1 cellular context compared by ENCODE assay signal in the genomic region with DNA sequence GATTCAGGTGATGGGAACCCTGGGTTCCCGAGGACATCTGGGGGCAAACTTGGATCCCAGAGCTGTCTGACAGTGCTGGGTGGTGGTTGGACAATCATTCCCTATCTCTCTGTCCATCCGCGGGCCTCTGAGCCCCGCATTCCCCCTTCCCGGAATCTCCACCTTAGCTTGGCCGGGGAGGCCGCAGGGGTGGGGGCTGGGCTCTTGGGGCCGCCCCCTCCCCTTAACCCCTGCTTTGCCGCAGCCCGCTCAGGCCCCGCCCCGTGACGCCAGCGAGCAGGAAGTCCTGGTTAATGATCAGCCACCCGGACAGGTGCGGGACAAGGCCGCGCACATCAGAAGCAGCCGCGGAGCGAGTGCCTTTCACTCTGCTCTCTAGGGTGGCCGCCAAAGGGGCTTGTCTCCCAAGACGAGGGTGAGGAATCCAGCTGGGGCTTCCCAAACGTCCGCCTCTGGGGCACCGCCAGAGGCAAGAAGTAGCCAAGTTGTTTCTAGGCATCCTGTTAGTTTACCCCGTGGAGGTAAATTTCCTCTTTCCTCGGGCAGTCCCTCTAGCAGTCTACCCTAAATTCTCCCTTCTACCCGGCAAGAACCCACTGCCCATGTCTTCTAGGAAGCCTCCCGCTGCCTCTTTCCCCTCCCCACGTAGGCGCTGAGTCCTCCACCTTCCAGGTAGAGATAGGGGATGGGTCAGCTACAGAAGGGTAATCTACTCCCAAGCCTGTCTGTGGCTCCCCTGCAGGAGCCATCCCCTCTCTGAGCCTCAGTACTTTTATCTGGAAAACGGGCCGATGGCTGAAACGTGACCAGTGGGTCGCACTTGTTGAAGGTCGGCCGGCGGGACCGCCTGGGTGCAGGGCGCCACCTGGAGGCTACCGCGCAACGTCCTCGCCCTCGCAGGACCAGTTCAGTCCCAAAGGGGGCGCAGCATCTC.
TF ChIP-seq lines count a peak whose summit lies in the region.

No MANE protein-coding gene starts in this region.

TF ChIP-seq in HEK293, 187 proteins besides CTCF, POLR2A, EP300 and RAD21 (continued from another document and continues in another):
- TF ChIP-seq, protein P1, sequence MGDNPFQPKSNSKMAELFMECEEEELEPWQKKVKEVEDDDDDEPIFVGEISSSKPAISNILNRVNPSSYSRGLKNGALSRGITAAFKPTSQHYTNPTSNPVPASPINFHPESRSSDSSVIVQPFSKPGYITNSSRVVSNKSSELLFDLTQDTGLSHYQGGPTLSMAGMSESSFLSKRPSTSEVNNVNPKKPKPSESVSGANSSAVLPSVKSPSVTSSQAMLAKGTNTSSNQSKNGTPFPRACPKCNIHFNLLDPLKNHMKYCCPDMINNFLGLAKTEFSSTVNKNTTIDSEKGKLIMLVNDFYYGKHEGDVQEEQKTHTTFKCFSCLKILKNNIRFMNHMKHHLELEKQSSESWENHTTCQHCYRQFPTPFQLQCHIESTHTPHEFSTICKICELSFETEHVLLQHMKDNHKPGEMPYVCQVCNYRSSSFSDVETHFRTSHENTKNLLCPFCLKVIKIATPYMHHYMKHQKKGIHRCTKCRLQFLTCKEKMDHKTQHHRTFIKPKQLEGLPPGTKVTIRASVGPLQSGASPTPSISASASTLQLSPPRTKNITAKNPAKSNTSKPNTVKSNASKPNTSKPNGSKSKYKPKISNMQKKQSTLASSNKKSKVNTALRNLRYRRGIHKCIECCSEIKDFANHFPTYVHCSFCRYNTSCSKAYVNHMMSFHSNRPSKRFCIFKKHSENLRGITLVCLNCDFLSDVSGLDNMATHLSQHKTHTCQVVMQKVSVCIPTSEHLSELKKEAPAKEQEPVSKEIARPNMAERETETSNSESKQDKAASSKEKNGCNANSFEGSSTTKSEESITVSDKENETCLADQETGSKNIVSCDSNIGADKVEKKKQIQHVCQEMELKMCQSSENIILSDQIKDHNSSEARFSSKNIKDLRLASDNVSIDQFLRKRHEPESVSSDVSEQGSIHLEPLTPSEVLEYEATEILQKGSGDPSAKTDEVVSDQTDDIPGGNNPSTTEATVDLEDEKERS (tag by site-specific recombination; IDR thresholded peaks at IDR 0.05) = 0 out of 2 replicates have a peak, but pooled peaks have one; percentile 71
- TF ChIP-seq, protein P2, sequence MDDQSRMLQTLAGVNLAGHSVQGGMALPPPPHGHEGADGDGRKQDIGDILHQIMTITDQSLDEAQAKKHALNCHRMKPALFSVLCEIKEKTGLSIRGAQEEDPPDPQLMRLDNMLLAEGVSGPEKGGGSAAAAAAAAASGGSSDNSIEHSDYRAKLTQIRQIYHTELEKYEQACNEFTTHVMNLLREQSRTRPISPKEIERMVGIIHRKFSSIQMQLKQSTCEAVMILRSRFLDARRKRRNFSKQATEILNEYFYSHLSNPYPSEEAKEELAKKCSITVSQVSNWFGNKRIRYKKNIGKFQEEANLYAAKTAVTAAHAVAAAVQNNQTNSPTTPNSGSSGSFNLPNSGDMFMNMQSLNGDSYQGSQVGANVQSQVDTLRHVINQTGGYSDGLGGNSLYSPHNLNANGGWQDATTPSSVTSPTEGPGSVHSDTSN (CRISPR knock-in tag; IDR thresholded peaks at IDR 0.05) = no peak
- TF ChIP-seq MZF1 (tag by site-specific recombination; IDR thresholded peaks at IDR 0.05; ENCODE audit: borderline replicate concordance) (no peak), RBAK (tag by site-specific recombination; IDR thresholded peaks at IDR 0.05) (no peak), ZNF335 (tag by site-specific recombination; conservative IDR thresholded peaks at IDR 0.05) (no peak), ZNF350 (tag by site-specific recombination; IDR thresholded peaks at IDR 0.05) (no peak), BCL11A (tag by site-specific recombination; IDR thresholded peaks at IDR 0.05; ENCODE audit: low read depth) (0 out of 2 replicates have a peak, but pooled peaks have one; percentile 31), ZFP3 (tag by site-specific recombination; IDR thresholded peaks at IDR 0.05; ENCODE audit: low read depth) (no peak), ZNF157 (tag by site-specific recombination; IDR thresholded peaks at IDR 0.05) (no peak), ZNF311 (tag by site-specific recombination; IDR thresholded peaks at IDR 0.05; ENCODE audit: borderline replicate concordance) (no peak), IKZF3 (tag by site-specific recombination; IDR thresholded peaks at IDR 0.05) (no peak), ZNF621 (tag by site-specific recombination; IDR thresholded peaks at IDR 0.05) (no peak), KLF1 (tag by site-specific recombination; IDR thresholded peaks at IDR 0.05) (0 out of 2 replicates have a peak, but pooled peaks have one; percentile 8), ZNF555 (tag by site-specific recombination; conservative IDR thresholded peaks at IDR 0.05) (no peak), ZBTB17 (tag by site-specific recombination; IDR thresholded peaks at IDR 0.05) (no peak), ZNF626 (tag by site-specific recombination; IDR thresholded peaks at IDR 0.05) (no peak), ZNF426 (tag by site-specific recombination; IDR thresholded peaks at IDR 0.05) (no peak), ZNF214 (tag by site-specific recombination; IDR thresholded peaks at IDR 0.05; ENCODE audit: borderline replicate concordance) (no peak), ZSCAN23 (tag by site-specific recombination; IDR thresholded peaks at IDR 0.05) (no peak), ZBTB20 (tag by site-specific recombination; IDR thresholded peaks at IDR 0.05) (no peak), SCRT1 (tag by site-specific recombination; IDR thresholded peaks at IDR 0.05; ENCODE audit: borderline replicate concordance) (peak; percentile 99), SP2 (tag by site-specific recombination; IDR thresholded peaks at IDR 0.05) (no peak), ZNF202 (tag by site-specific recombination; IDR thresholded peaks at IDR 0.05; ENCODE audit: borderline replicate concordance) (no peak), ZNF266 (tag by site-specific recombination; IDR thresholded peaks at IDR 0.05; ENCODE audit: low read depth) (no peak)
- TF ChIP-seq, protein P3, sequence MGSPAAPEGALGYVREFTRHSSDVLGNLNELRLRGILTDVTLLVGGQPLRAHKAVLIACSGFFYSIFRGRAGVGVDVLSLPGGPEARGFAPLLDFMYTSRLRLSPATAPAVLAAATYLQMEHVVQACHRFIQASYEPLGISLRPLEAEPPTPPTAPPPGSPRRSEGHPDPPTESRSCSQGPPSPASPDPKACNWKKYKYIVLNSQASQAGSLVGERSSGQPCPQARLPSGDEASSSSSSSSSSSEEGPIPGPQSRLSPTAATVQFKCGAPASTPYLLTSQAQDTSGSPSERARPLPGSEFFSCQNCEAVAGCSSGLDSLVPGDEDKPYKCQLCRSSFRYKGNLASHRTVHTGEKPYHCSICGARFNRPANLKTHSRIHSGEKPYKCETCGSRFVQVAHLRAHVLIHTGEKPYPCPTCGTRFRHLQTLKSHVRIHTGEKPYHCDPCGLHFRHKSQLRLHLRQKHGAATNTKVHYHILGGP (tag by site-specific recombination; IDR thresholded peaks at IDR 0.05) = no peak
- TF ChIP-seq, protein P4, sequence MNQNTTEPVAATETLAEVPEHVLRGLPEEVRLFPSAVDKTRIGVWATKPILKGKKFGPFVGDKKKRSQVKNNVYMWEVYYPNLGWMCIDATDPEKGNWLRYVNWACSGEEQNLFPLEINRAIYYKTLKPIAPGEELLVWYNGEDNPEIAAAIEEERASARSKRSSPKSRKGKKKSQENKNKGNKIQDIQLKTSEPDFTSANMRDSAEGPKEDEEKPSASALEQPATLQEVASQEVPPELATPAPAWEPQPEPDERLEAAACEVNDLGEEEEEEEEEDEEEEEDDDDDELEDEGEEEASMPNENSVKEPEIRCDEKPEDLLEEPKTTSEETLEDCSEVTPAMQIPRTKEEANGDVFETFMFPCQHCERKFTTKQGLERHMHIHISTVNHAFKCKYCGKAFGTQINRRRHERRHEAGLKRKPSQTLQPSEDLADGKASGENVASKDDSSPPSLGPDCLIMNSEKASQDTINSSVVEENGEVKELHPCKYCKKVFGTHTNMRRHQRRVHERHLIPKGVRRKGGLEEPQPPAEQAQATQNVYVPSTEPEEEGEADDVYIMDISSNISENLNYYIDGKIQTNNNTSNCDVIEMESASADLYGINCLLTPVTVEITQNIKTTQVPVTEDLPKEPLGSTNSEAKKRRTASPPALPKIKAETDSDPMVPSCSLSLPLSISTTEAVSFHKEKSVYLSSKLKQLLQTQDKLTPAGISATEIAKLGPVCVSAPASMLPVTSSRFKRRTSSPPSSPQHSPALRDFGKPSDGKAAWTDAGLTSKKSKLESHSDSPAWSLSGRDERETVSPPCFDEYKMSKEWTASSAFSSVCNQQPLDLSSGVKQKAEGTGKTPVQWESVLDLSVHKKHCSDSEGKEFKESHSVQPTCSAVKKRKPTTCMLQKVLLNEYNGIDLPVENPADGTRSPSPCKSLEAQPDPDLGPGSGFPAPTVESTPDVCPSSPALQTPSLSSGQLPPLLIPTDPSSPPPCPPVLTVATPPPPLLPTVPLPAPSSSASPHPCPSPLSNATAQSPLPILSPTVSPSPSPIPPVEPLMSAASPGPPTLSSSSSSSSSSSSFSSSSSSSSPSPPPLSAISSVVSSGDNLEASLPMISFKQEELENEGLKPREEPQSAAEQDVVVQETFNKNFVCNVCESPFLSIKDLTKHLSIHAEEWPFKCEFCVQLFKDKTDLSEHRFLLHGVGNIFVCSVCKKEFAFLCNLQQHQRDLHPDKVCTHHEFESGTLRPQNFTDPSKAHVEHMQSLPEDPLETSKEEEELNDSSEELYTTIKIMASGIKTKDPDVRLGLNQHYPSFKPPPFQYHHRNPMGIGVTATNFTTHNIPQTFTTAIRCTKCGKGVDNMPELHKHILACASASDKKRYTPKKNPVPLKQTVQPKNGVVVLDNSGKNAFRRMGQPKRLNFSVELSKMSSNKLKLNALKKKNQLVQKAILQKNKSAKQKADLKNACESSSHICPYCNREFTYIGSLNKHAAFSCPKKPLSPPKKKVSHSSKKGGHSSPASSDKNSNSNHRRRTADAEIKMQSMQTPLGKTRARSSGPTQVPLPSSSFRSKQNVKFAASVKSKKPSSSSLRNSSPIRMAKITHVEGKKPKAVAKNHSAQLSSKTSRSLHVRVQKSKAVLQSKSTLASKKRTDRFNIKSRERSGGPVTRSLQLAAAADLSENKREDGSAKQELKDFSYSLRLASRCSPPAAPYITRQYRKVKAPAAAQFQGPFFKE (tag by site-specific recombination; IDR thresholded peaks at IDR 0.05; ENCODE audit: borderline replicate concordance) = no peak
- TF ChIP-seq, protein P5, sequence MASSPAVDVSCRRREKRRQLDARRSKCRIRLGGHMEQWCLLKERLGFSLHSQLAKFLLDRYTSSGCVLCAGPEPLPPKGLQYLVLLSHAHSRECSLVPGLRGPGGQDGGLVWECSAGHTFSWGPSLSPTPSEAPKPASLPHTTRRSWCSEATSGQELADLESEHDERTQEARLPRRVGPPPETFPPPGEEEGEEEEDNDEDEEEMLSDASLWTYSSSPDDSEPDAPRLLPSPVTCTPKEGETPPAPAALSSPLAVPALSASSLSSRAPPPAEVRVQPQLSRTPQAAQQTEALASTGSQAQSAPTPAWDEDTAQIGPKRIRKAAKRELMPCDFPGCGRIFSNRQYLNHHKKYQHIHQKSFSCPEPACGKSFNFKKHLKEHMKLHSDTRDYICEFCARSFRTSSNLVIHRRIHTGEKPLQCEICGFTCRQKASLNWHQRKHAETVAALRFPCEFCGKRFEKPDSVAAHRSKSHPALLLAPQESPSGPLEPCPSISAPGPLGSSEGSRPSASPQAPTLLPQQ (tag by site-specific recombination; IDR thresholded peaks at IDR 0.05) = peak; percentile 56
- TF ChIP-seq, protein P6, sequence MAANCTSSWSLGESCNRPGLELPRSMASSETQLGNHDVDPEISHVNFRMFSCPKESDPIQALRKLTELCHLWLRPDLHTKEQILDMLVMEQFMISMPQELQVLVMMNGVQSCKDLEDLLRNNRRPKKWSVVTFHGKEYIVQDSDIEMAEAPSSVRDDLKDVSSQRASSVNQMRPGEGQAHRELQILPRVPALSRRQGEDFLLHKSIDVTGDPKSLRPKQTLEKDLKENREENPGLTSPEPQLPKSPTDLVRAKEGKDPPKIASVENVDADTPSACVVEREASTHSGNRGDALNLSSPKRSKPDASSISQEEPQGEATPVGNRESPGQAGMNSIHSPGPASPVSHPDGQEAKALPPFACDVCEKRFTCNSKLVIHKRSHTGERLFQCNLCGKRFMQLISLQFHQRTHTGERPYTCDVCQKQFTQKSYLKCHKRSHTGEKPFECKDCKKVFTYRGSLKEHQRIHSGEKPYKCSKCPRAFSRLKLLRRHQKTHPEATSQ (tag by site-specific recombination; IDR thresholded peaks at IDR 0.05) = 0 out of 2 replicates have a peak, but pooled peaks have one; percentile 33
- TF ChIP-seq, protein P7, sequence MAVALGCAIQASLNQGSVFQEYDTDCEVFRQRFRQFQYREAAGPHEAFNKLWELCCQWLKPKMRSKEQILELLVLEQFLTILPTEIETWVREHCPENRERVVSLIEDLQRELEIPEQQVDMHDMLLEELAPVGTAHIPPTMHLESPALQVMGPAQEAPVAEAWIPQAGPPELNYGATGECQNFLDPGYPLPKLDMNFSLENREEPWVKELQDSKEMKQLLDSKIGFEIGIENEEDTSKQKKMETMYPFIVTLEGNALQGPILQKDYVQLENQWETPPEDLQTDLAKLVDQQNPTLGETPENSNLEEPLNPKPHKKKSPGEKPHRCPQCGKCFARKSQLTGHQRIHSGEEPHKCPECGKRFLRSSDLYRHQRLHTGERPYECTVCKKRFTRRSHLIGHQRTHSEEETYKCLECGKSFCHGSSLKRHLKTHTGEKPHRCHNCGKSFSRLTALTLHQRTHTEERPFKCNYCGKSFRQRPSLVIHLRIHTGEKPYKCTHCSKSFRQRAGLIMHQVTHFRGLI (tag by site-specific recombination; IDR thresholded peaks at IDR 0.05) = peak; percentile 21; the same call in 1 of the 2 replicates
